20 cellular contexts compared by ENCODE assay signal in the genomic region with DNA sequence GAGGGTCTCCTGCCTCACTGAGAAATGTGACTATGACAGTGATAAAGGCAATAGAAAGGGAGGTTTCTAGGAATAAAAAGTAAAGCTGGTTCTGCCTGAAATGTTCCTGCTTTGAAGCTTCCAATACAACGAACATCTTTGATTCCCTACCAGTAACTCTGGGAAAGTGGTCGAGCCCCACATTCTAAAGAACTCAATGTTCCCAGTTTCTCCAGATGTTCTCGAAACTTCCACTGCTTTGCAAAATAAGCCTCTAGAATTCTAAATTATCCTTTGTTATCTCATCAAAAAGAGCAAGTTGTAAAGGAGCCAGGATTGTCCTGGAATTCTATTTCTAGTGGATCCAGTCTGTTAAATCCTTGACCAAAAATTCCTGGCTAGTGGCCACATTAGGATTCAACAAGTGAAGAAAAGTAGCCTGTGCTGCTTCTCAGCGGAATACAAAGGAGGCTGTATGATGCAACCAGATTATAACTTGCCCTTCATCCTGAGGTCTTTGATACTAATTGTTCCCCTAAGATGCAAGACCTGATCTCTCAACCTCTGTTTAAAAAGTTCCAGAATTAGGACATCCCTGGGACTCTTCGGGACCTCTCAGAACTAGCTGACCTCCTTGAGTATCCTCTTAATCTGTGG. TPM values are rescaled to one million over a fixed set of nuclear protein-coding genes. Genes with fewer than 3 reads are reported as not detected.
"Had no signal": no experiment of that assay in that cellular context is flagged by ENCODE, and none has a peak within 500 bp of the region (broad histone marks: within the 10 kb centered on the region; RNA-seq: fewer than 3 reads in every experiment).

No MANE protein-coding gene starts in this region.

- H3K4me1 ChIP-seq: body of pancreas, colonic mucosa, left lung, SJSA1 had no signal

- DNase-seq: activated CD4-positive, alpha-beta T cell treated with anti-CD3 and anti-CD28 coated beads for 48 hours; activated CD8-positive, alpha-beta T cell treated with anti-CD3 and anti-CD28 coated beads for 36 hours; activated gamma-delta T cell; activated T-cell treated with anti-CD3 and anti-CD28 coated beads, Interleukin-2, amount 50 U/mL, for 72 hours; central memory CD4-positive, alpha-beta T cell; colonic mucosa; head of caudate nucleus; left lung; mesendoderm; stimulated activated CD4-positive, alpha-beta T cell treated with anti-CD3 and anti-CD28 coated beads, Interleukin-15, amount 100 ng/mL, for 24 hours; stimulated activated CD4-positive, alpha-beta T cell treated with anti-CD3 and anti-CD28 coated beads, Interleukin-4, amount 100 ng/mL, for 1 hour; stimulated activated naive CD4-positive, alpha-beta T cell; SW 1271 had no signal

- H3K4me1 Mint-ChIP-seq: WTC11 had no signal

- H3K27me3 Mint-ChIP-seq: activated CD8-positive, alpha-beta T cell treated with anti-CD3 and anti-CD28 coated beads for 36 hours had no signal

- H3K27ac ChIP-seq: body of pancreas, colonic mucosa, left lung, SJSA1, skin epidermis had no signal

- ATAC-seq: activated CD8-positive, alpha-beta T cell treated with anti-CD3 and anti-CD28 coated beads for 36 hours; activated naive CD4-positive, alpha-beta T cell treated with anti-CD3 and anti-CD28 coated beads, Interleukin-2, amount 50 U/mL, for 72 hours; activated T-cell treated with anti-CD3 and anti-CD28 coated beads, Interleukin-2, amount 50 U/mL, for 72 hours; body of pancreas; left lung; WTC11 had no signal

- H3K4me3 Mint-ChIP-seq: activated CD8-positive, alpha-beta T cell treated with anti-CD3 and anti-CD28 coated beads for 36 hours; activated T-cell treated with anti-CD3 and anti-CD28 coated beads, Interleukin-2, amount 50 U/mL, for 72 hours; WTC11 had no signal

- H3K36me3 Mint-ChIP-seq: activated naive CD4-positive, alpha-beta T cell treated with anti-CD3 and anti-CD28 coated beads, Interleukin-2, amount 50 U/mL, for 72 hours; WTC11 had no signal

- H3K4me3 ChIP-seq: body of pancreas, colonic mucosa, left lung, SJSA1, skin epidermis had no signal

- H3K9me3 ChIP-seq: body of pancreas, colonic mucosa, left lung, SJSA1 had no signal

- H3K36me3 ChIP-seq: colonic mucosa, left lung, SJSA1 had no signal

- H3K27me3 ChIP-seq: body of pancreas, colonic mucosa, left lung, SJSA1 had no signal

- H3K27ac Mint-ChIP-seq: activated CD8-positive, alpha-beta T cell treated with anti-CD3 and anti-CD28 coated beads for 36 hours; activated naive CD4-positive, alpha-beta T cell treated with anti-CD3 and anti-CD28 coated beads, Interleukin-2, amount 50 U/mL, for 72 hours; activated T-cell treated with anti-CD3 and anti-CD28 coated beads, Interleukin-2, amount 50 U/mL, for 72 hours; WTC11 had no signal

- H3K9me3 Mint-ChIP-seq: activated naive CD4-positive, alpha-beta T cell treated with anti-CD3 and anti-CD28 coated beads, Interleukin-2, amount 50 U/mL, for 72 hours; WTC11 had no signal

RNA-seq across cellular contexts. Expression of gene SCN7A, which starts 8.4 kb away (rescaled TPM):
- total RNA-seq: activated CD8-positive, alpha-beta T cell treated with anti-CD3 and anti-CD28 coated beads for 36 hours; activated naive CD4-positive, alpha-beta T cell treated with anti-CD3 and anti-CD28 coated beads, Interleukin-2, amount 50 U/mL, for 72 hours; activated T-cell treated with anti-CD3 and anti-CD28 coated beads, Interleukin-2, amount 50 U/mL, for 72 hours; pulmonary artery endothelial cell; T-helper 2 cell treated with Interferon-gamma antibody and Interleukin-4, amounts not matched to agents 100 ng/mL and 5 ng/mL, for 36 hours had no signal
